Comparison of ENCODE assay signal across 19 cellular contexts in genomic region chr1:214075305-214076003, GRCh38.
A peak's percentile ranks its signal among the peaks of the same experiment; 100 is the strongest.
DNase-seq lines count a peak whose midpoint lies in the region; ATAC-seq and TF ChIP-seq lines count a peak whose summit lies in the region.
"Had no signal": no experiment of that assay in that cellular context is flagged by ENCODE, and none has a peak within 500 bp of the region (broad histone marks: within the 10 kb centered on the region; RNA-seq: fewer than 3 reads in every experiment).

No MANE protein-coding gene starts in this region.

- no peak overlapping the region for H3K4me3 Mint-ChIP-seq in activated naive CD4-positive, alpha-beta T cell treated with anti-CD3 and anti-CD28 coated beads, Interleukin-2, amount 50 U/mL, for 24 hours
- H3K4me3 Mint-ChIP-seq in nephron, result peak overlapping the region; percentile 7 to 50 (median 46)
- H3K4me3 Mint-ChIP-seq in activated CD4-positive, alpha-beta memory T cell treated with anti-CD3 and anti-CD28 coated beads, Interleukin-2, amount 10 ng/mL, durations not matched to agents 7 days and 5 days, result no peak overlapping the region
- H3K4me3 Mint-ChIP-seq: CD4-positive, CD25-positive, alpha-beta regulatory T cell had no signal

- DNase-seq in activated naive CD4-positive, alpha-beta T cell (lab: John Stamatoyannopoulos, UW), result no peak
- DNase-seq in NCI-H526 (lab: John Stamatoyannopoulos, UW), result no peak
- no peak for DNase-seq in lower leg skin (ENCODE audit: low spot score in 2 of 2)
- no peak for DNase-seq in activated CD4-positive, alpha-beta memory T cell treated with anti-CD3 and anti-CD28 coated beads, Interleukin-2, amount 10 ng/mL, durations not matched to agents 7 days and 5 days
- DNase-seq: CD4-positive, CD25-positive, alpha-beta regulatory T cell; HCEC 1CT; NCI-H1092 treated with DMSO at 0.1 percent for 48 hours; NCI-H1436; NCI-H187; NCI-H2081 treated with DMSO at 0.1 percent for 48 hours; NCI-H2171 treated with DMSO at 0.1 percent for 48 hours; NCI-H524; SHP77 had no signal

- H3K27me3 Mint-ChIP-seq in activated naive CD4-positive, alpha-beta T cell treated with anti-CD3 and anti-CD28 coated beads, Interleukin-2, amount 50 U/mL, for 24 hours, result peaks cover 6% of the 10 kb centered on the region
- peaks cover 20% of the 10 kb centered on the region for H3K27me3 Mint-ChIP-seq in nephron (ENCODE audit: low read depth)
- no peaks in the 10 kb centered on the region for H3K27me3 Mint-ChIP-seq in activated CD4-positive, alpha-beta memory T cell treated with anti-CD3 and anti-CD28 coated beads, Interleukin-2, amount 10 ng/mL, durations not matched to agents 7 days and 5 days
- H3K27me3 Mint-ChIP-seq: CD4-positive, CD25-positive, alpha-beta regulatory T cell had no signal

- no peak for TF ChIP-seq POLR2A in lower leg skin (IDR thresholded peaks at IDR 0.05)

- CTCF ChIA-PET in activated CD4-positive, alpha-beta memory T cell treated with anti-CD3 and anti-CD28 coated beads, Interleukin-2, amount 10 ng/mL, durations not matched to agents 7 days and 5 days (lab: Charles Lee), result no interaction called here

- no peak overlapping the region for H3K9ac ChIP-seq in endocrine pancreas (ENCODE audit: control insufficient read depth, insufficient read depth, low read length)

- no peaks in the 10 kb centered on the region for H3K4me1 Mint-ChIP-seq in activated naive CD4-positive, alpha-beta T cell treated with anti-CD3 and anti-CD28 coated beads, Interleukin-2, amount 50 U/mL, for 24 hours
- peaks cover 39% of the 10 kb centered on the region for H3K4me1 Mint-ChIP-seq in nephron
- H3K4me1 Mint-ChIP-seq in activated CD4-positive, alpha-beta memory T cell treated with anti-CD3 and anti-CD28 coated beads, Interleukin-2, amount 10 ng/mL, durations not matched to agents 7 days and 5 days, result no peaks in the 10 kb centered on the region

- H3K4me1 ChIP-seq in endocrine pancreas (ENCODE audit: control insufficient read depth, insufficient read depth, low read length), result no peaks in the 10 kb centered on the region

- 61 to 63% methylated on average over 5 of the region's 5 CpGs for WGBS in lower leg skin, 2 donors

- POLR2A ChIA-PET in activated CD4-positive, alpha-beta memory T cell treated with anti-CD3 and anti-CD28 coated beads, Interleukin-2, amount 10 ng/mL, durations not matched to agents 7 days and 5 days (lab: Charles Lee), result no interaction called here

- H3K36me3 Mint-ChIP-seq in activated naive CD4-positive, alpha-beta T cell treated with anti-CD3 and anti-CD28 coated beads, Interleukin-2, amount 50 U/mL, for 24 hours, result no peaks in the 10 kb centered on the region
- H3K36me3 Mint-ChIP-seq in nephron (ENCODE audit: low read depth), result no peaks in the 10 kb centered on the region
- H3K36me3 Mint-ChIP-seq in activated CD4-positive, alpha-beta memory T cell treated with anti-CD3 and anti-CD28 coated beads, Interleukin-2, amount 10 ng/mL, durations not matched to agents 7 days and 5 days (ENCODE audit: low read depth), result no peaks in the 10 kb centered on the region
- H3K36me3 Mint-ChIP-seq: CD4-positive, CD25-positive, alpha-beta regulatory T cell had no signal

- no peak for ATAC-seq in GM19463 (IDR thresholded peaks at IDR 0.05; ENCODE audit: unreplicated experiment)
- ATAC-seq: Panc1 had no signal

- H3K9me3 Mint-ChIP-seq in activated naive CD4-positive, alpha-beta T cell treated with anti-CD3 and anti-CD28 coated beads, Interleukin-2, amount 50 U/mL, for 24 hours, result peaks cover 5% of the 10 kb centered on the region
- H3K9me3 Mint-ChIP-seq in nephron, result no peaks in the 10 kb centered on the region
- H3K9me3 Mint-ChIP-seq in activated CD4-positive, alpha-beta memory T cell treated with anti-CD3 and anti-CD28 coated beads, Interleukin-2, amount 10 ng/mL, durations not matched to agents 7 days and 5 days, result no peaks in the 10 kb centered on the region

- no peaks in the 10 kb centered on the region for H3K36me3 ChIP-seq in endocrine pancreas (ENCODE audit: control insufficient read depth, insufficient read depth, low read length)
- H3K36me3 ChIP-seq: BE2C had no signal

- no peaks in the 10 kb centered on the region for H3K27me3 ChIP-seq in endocrine pancreas (ENCODE audit: control insufficient read depth, insufficient read depth, low read length)
- H3K27me3 ChIP-seq: BE2C had no signal

- intact Hi-C loops in lower leg skin (cut with DNase I; ENCODE audit: low total_unique reads), result no loop called here

- TF ChIP-seq CTCF in nephron (IDR thresholded peaks at IDR 0.05; ENCODE audit: unreplicated experiment in 3 of 3), result no peak
- no peak for TF ChIP-seq CTCF in lower leg skin (IDR thresholded peaks at IDR 0.05)

- H3K9me3 ChIP-seq in endocrine pancreas (ENCODE audit: control insufficient read depth, low read length), result no peaks in the 10 kb centered on the region
- H3K9me3 ChIP-seq: BE2C had no signal

- H3K4me3 ChIP-seq in endocrine pancreas (ENCODE audit: control insufficient read depth, insufficient read depth, low read length) (peak overlapping the region; percentile 11), lower leg skin (ENCODE audit: low read depth, poor library complexity, severe bottlenecking) (no peak overlapping the region)

- peak overlapping the region; percentile 0 for H3K27ac Mint-ChIP-seq in activated naive CD4-positive, alpha-beta T cell treated with anti-CD3 and anti-CD28 coated beads, Interleukin-2, amount 50 U/mL, for 24 hours
- peak overlapping the region; percentile 50 to 88 (median 68) for H3K27ac Mint-ChIP-seq in nephron
- H3K27ac Mint-ChIP-seq in activated CD4-positive, alpha-beta memory T cell treated with anti-CD3 and anti-CD28 coated beads, Interleukin-2, amount 10 ng/mL, durations not matched to agents 7 days and 5 days, result no peak overlapping the region
- H3K27ac Mint-ChIP-seq: CD4-positive, CD25-positive, alpha-beta regulatory T cell had no signal

Comparison
In these comparisons a context has a peak if more than half of its experiments do, and no peak if none do; other contexts are left out.
1. H3K4me3 Mint-ChIP-seq: peak in nephron (3 of 3); none in activated naive CD4-positive, alpha-beta T cell treated with anti-CD3 and anti-CD28 coated beads, Interleukin-2, amount 50 U/mL, for 24 hours (single experiment) and activated CD4-positive, alpha-beta memory T cell treated with anti-CD3 and anti-CD28 coated beads, Interleukin-2, amount 10 ng/mL, durations not matched to agents 7 days and 5 days (single experiment).